In the genomic region with DNA sequence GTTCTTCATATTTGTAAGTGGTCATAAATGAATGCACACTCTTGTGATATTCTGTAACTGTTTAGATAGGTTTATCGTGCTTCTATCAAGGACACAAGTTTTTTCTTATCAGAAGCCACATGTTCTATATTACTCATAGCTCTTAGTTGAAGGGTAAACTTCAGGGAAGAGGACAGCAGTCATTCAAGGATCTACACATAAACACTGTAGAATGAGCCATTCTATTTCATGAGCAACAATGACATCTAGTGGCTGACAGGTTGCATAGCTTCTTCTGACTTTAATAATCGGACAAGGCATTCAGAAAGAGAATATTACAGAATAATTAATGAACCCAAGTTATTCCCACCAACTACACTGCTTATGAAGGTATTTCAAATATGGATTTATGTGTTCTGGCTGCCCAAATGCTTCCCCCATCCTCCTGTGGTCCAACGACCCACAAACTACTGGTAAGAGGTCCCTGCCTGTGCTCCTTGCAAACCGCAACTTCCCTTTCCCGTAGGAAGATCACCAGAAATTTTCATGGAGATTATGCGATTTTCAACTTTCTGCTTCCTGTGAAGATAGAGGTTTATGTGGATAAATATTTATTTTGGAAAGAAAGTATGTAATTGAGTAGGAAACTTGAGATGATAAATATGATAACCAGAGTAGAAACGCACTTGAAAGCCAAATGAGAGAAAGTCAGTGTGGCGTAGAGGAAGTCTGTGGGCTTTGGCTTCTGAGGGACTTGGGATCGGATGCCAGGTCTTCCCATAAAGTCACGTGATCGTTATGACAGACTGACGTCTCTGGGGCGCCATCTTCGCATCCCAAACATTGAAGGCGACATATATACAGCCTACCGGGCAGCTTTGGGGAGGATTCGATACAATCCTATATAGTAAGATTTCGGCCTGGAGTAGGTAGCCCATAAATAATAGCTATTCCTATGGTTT, we compare ENCODE assay signal across 9 cellular contexts. TPM values are rescaled to one million over a fixed set of nuclear protein-coding genes. Genes with fewer than 3 reads are reported as not detected.
DNase-seq lines count a peak whose midpoint lies in the region; ATAC-seq and TF ChIP-seq lines count a peak whose summit lies in the region.
"Had no signal": no experiment of that assay in that cellular context is flagged by ENCODE, and none has a peak within 500 bp of the region (broad histone marks: within the 10 kb centered on the region; RNA-seq: fewer than 3 reads in every experiment).

No MANE protein-coding gene starts in this region.

- H3K79me2 ChIP-seq in DOHH2 (ENCODE audit: control insufficient read depth, low read length): no peaks in the 10 kb centered on the region

- TF ChIP-seq CTCF in DOHH2 (IDR thresholded peaks at IDR 0.05; ENCODE audit: low read depth, low read length, poor library complexity, severe bottlenecking): peak; percentile 90

- H3K4me1 ChIP-seq in DOHH2 (ENCODE audit: control insufficient read depth, low read length): 0 out of 2 replicates have a peak, but pooled peaks cover 3% of the 10 kb centered on the region

- H3K27ac ChIP-seq in DOHH2 (ENCODE audit: low read depth, low read length): no peak overlapping the region

- no peaks in the 10 kb centered on the region for H3K9me3 Mint-ChIP-seq in immature natural killer cell

- H3K9me2 ChIP-seq in DOHH2 (replicated peaks; ENCODE audit: control insufficient read depth, low read length): no peaks in the 10 kb centered on the region

- peaks cover 3% of the 10 kb centered on the region for H3K27me3 ChIP-seq in DOHH2 (ENCODE audit: control insufficient read depth, low read length)

- peaks cover 2 to 4% (median 3%) of the 10 kb centered on the region in 3 donors for H3K27me3 Mint-ChIP-seq in immature natural killer cell (ENCODE audit: low read depth in 3 of 3)

- no peak overlapping the region for H3K4me3 Mint-ChIP-seq in immature natural killer cell
- H3K4me3 Mint-ChIP-seq: activated naive CD8-positive, alpha-beta T cell had no signal

- H3K36me3 Mint-ChIP-seq in immature natural killer cell: no peaks in the 10 kb centered on the region
- H3K36me3 Mint-ChIP-seq: activated naive CD8-positive, alpha-beta T cell had no signal

- ATAC-seq in GM19452 (IDR thresholded peaks at IDR 0.05; ENCODE audit: unreplicated experiment) (peak; percentile 85), HG03469 (IDR thresholded peaks at IDR 0.05; ENCODE audit: unreplicated experiment) (peak; percentile 73), HG03135 (IDR thresholded peaks at IDR 0.05; ENCODE audit: unreplicated experiment) (no peak)

- H3K4me1 Mint-ChIP-seq in immature natural killer cell: no peaks in the 10 kb centered on the region

- H3K9me3 ChIP-seq in DOHH2 (ENCODE audit: control insufficient read depth, insufficient read depth, low read length): no peaks in the 10 kb centered on the region

- H3K36me3 ChIP-seq in DOHH2 (ENCODE audit: control insufficient read depth, low read length): no peaks in the 10 kb centered on the region

- no peak overlapping the region for H3K4me2 ChIP-seq in DOHH2 (ENCODE audit: low read length)

- H3F3A ChIP-seq in DOHH2 (ENCODE audit: control insufficient read depth, insufficient read depth): no peaks in the 10 kb centered on the region

- H4K20me1 ChIP-seq in DOHH2 (ENCODE audit: control insufficient read depth, insufficient read depth, low read depth, low read length): no peaks in the 10 kb centered on the region

- no peak overlapping the region for H3K27ac Mint-ChIP-seq in immature natural killer cell
- H3K27ac Mint-ChIP-seq: activated naive CD8-positive, alpha-beta T cell had no signal

- DNase-seq in NCI-H526 (lab: John Stamatoyannopoulos, UW) (peak; percentile 34 to 52), brain pericyte (ENCODE audit: low read depth, low spot score) (peak; percentile 18), immature natural killer cell (peak; percentile 7 to 38 (median 14)), stromal cell of bone marrow (ENCODE audit: low read depth) (peak; percentile 51)

- H3K4me3 ChIP-seq in DOHH2 (ENCODE audit: low read length): no peak overlapping the region

RNA-seq across cellular contexts. Expression of a gene that starts 16.7 kb away (rescaled TPM):
- polyA plus RNA-seq in immature natural killer cell: under 1 TPM in 1 of 3 donors, not detected in 2; 0.79 TPM
